Comparison of ENCODE assay signal across 30 cellular contexts in genomic region chr16:27385398-27385797, GRCh38. TPM values are rescaled to one million over a fixed set of nuclear protein-coding genes. Genes with fewer than 3 reads are reported as not detected.
"Had no signal": no experiment of that assay in that cellular context is flagged by ENCODE, and none has a peak within 500 bp of the region (broad histone marks: within the 10 kb centered on the region; RNA-seq: fewer than 3 reads in every experiment).

No MANE protein-coding gene starts in this region.

- ATAC-seq: foreskin keratinocyte; gastroesophageal sphincter; heart left ventricle; left lobe of liver; mucosa of descending colon; natural killer cell treated with Interleukin-12 subunit alpha and Interleukin-12 subunit beta and Interleukin-15 and Interleukin-18, amount 100 ng/mL, for 72 hours; pancreas; right lobe of liver; stimulated activated naive CD8-positive, alpha-beta T cell treated with anti-CD3 and anti-CD28 coated beads, Interleukin-15, amount 100 ng/mL, for 72 hours had no signal

- DNase-seq: effector CD4-positive, alpha-beta T cell; foreskin keratinocyte; kidney; mucosa of descending colon; naive B cell; pancreas; retina; right lobe of liver; small intestine; stimulated activated CD4-positive, alpha-beta T cell treated with anti-CD3 and anti-CD28 coated beads, Interleukin-15, amount 100 ng/mL, for 24 hours; stimulated activated CD4-positive, alpha-beta T cell treated with anti-CD3 and anti-CD28 coated beads, Interleukin-2, amount 100 ng/mL, for 48 hours; stimulated activated naive CD4-positive, alpha-beta T cell; stimulated activated naive CD8-positive, alpha-beta T cell treated with anti-CD3 and anti-CD28 coated beads, Interleukin-15, amount 100 ng/mL, for 72 hours; trophoblast cell had no signal

- H3K27ac Mint-ChIP-seq: memory B cell; mesothelial cell of epicardium; stimulated activated naive CD8-positive, alpha-beta T cell treated with anti-CD3 and anti-CD28 coated beads, Interleukin-15, amount 100 ng/mL, for 72 hours had no signal

- H3K4me3 Mint-ChIP-seq: memory B cell; mesothelial cell of epicardium; neural crest cell; stimulated activated naive CD8-positive, alpha-beta T cell treated with anti-CD3 and anti-CD28 coated beads, Interleukin-15, amount 100 ng/mL, for 72 hours had no signal

- H3K9me3 ChIP-seq: mucosa of descending colon, neutrophil, pancreas, right lobe of liver, suprapubic skin, vagina had no signal

- H3K4me1 ChIP-seq: esophagus muscularis mucosa, foreskin keratinocyte, gastroesophageal sphincter, pancreas, right lobe of liver, suprapubic skin, vagina had no signal

- H3K4me1 Mint-ChIP-seq: mesothelial cell of epicardium, neural crest cell had no signal

- H3K36me3 ChIP-seq: esophagus muscularis mucosa, gastroesophageal sphincter, heart left ventricle, neutrophil, pancreas, right lobe of liver, suprapubic skin, vagina had no signal

- H3K27ac ChIP-seq: coronary artery, esophagus muscularis mucosa, foreskin keratinocyte, gastroesophageal sphincter, hepatocyte, neutrophil, pancreas, right lobe of liver, suprapubic skin, vagina had no signal

- H3K36me3 Mint-ChIP-seq: mesothelial cell of epicardium had no signal

- H3K27me3 ChIP-seq: hepatocyte, neutrophil, pancreas, right lobe of liver, vagina had no signal

- H3K4me3 ChIP-seq: coronary artery, esophagus muscularis mucosa, gastroesophageal sphincter, heart left ventricle, hepatocyte, lung, mucosa of descending colon, pancreas, right lobe of liver, suprapubic skin, vagina had no signal

- H3K27me3 Mint-ChIP-seq: naive B cell; stimulated activated naive CD8-positive, alpha-beta T cell treated with anti-CD3 and anti-CD28 coated beads, Interleukin-15, amount 100 ng/mL, for 72 hours had no signal

RNA-seq across cellular contexts. Expression of gene IL21R, which starts 16.6 kb away (rescaled TPM):
- total RNA-seq: endothelial cell of umbilical vein, epithelial cell of proximal tubule had no signal
- polyA plus RNA-seq: hepatocyte had no signal
